In the genomic region with DNA sequence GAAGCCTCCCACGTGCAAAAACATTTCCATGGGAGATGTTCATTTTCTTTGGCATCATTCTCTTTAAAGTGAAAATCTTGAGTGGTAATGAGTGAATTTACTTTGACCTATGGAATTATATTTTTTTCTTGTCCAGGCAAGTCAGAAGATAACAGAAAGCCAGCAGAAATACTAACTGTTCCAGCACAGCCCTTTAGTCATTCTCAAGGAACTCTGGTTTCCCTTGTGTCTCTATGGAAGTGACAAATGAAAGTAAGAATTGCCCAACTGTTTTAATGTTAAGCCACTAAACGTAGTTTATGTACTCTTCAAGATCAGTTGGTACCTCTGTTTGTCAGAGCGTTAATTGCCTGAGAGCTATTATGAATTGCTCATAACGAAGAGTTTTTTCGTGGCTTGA, we compare ENCODE assay signal across 20 cellular contexts.
A peak's percentile ranks its signal among the peaks of the same experiment; 100 is the strongest.
DNase-seq lines count a peak whose midpoint lies in the region; ATAC-seq and TF ChIP-seq lines count a peak whose summit lies in the region.
"Had no signal": no experiment of that assay in that cellular context is flagged by ENCODE, and none has a peak within 500 bp of the region (broad histone marks: within the 10 kb centered on the region; RNA-seq: fewer than 3 reads in every experiment).

No MANE protein-coding gene starts in this region.

- H3K27me3 ChIP-seq in breast epithelium (no peaks in the 10 kb centered on the region), smooth muscle cell (ENCODE audit: low read depth) (no peaks in the 10 kb centered on the region)
- H3K27me3 ChIP-seq: BLaER1 treated with 17β-estradiol and CSF1 and Interleukin-3, amounts not matched to agents 10 nM and 100 nM had no signal

- no peaks in the 10 kb centered on the region for H3K9me3 Mint-ChIP-seq in MCF 10A (ENCODE audit: unreplicated experiment)
- peaks cover 0 to 7% (median 0%) of the 10 kb centered on the region in 9 donors for H3K9me3 Mint-ChIP-seq in naive thymus-derived CD8-positive, alpha-beta T cell

- TF ChIP-seq CTCF in MCF 10A (IDR thresholded peaks at IDR 0.05; ENCODE audit: unreplicated experiment) (no peak), breast epithelium (IDR thresholded peaks at IDR 0.05) (no peak), epithelial cell of esophagus (IDR thresholded peaks at IDR 0.05; ENCODE audit: insufficient read depth, low read depth, low read length, missing control alignments) (no peak), fibroblast of villous mesenchyme (IDR thresholded peaks at IDR 0.05; ENCODE audit: insufficient read depth, low read depth, low read length) (no peak), smooth muscle cell (IDR thresholded peaks at IDR 0.05; ENCODE audit: borderline replicate concordance, insufficient read depth, poor library complexity, severe bottlenecking) (no peak)

- POLR2A ChIA-PET in MCF 10A (lab: Yijun Ruan, JAX), result no interaction called here
- POLR2A ChIA-PET in naive thymus-derived CD8-positive, alpha-beta T cell (lab: Charles Lee), result no interaction called here

- H4K20me1 ChIP-seq in smooth muscle cell (ENCODE audit: low read depth), result no peaks in the 10 kb centered on the region
- H4K20me1 ChIP-seq: BLaER1 treated with 17β-estradiol and CSF1 and Interleukin-3, amounts not matched to agents 10 nM and 100 nM had no signal

- H3K4me1 Mint-ChIP-seq in MCF 10A (ENCODE audit: insufficient read depth, unreplicated experiment), result no peaks in the 10 kb centered on the region
- no peaks in the 10 kb centered on the region for H3K4me1 Mint-ChIP-seq in naive thymus-derived CD8-positive, alpha-beta T cell

- H3K4me3 ChIP-seq in breast epithelium (no peak overlapping the region), epithelial cell of esophagus (ENCODE audit: low read length) (no peak overlapping the region), fibroblast of villous mesenchyme (ENCODE audit: low read depth, low read length) (no peak overlapping the region), smooth muscle cell (no peak overlapping the region)
- H3K4me3 ChIP-seq: BLaER1 treated with 17β-estradiol and CSF1 and Interleukin-3, amounts not matched to agents 10 nM and 100 nM; GM12878; K562 had no signal

- CTCF ChIA-PET in MCF 10A (lab: Yijun Ruan, JAX), result no interaction called here

- H3K27ac Mint-ChIP-seq in MCF 10A (ENCODE audit: low read depth, unreplicated experiment), result no peak overlapping the region
- no peak overlapping the region for H3K27ac Mint-ChIP-seq in naive thymus-derived CD8-positive, alpha-beta T cell

- H3K36me3 ChIP-seq in breast epithelium (no peaks in the 10 kb centered on the region), smooth muscle cell (ENCODE audit: low read depth) (no peaks in the 10 kb centered on the region)
- H3K36me3 ChIP-seq: BLaER1 treated with 17β-estradiol and CSF1 and Interleukin-3, amounts not matched to agents 10 nM and 100 nM had no signal

- no peaks in the 10 kb centered on the region for H3K79me2 ChIP-seq in smooth muscle cell (ENCODE audit: low read depth)

- ATAC-seq in naive thymus-derived CD8-positive, alpha-beta T cell, result no peak
- ATAC-seq: GM12878, K562 had no signal

- H2AFZ ChIP-seq in smooth muscle cell (ENCODE audit: low read depth), result peak overlapping the region; percentile 52

- peak; percentile 6 for DNase-seq in MCF 10A (ENCODE audit: unreplicated experiment)
- no peak for DNase-seq in breast epithelium (ENCODE audit: low spot score in 2 of 2)
- DNase-seq in epithelial cell of esophagus (ENCODE audit: low read depth), result peak; percentile 68
- DNase-seq in fibroblast of villous mesenchyme (ENCODE audit: low read depth), result peak; percentile 2
- DNase-seq in smooth muscle cell (lab: John Stamatoyannopoulos, UW; ENCODE audit: unreplicated experiment), result no peak
- DNase-seq in activated CD4-positive, alpha-beta T cell treated with anti-CD3 and anti-CD28 coated beads, Interleukin-2, amount 50 U/mL, for 4 hours, result no peak
- DNase-seq in NCI-H2196 treated with DMSO at 0.1 percent for 48 hours (lab: John Stamatoyannopoulos, UW; ENCODE audit: unreplicated experiment), result no peak
- no peak for DNase-seq in naive thymus-derived CD8-positive, alpha-beta T cell
- DNase-seq: GDM1, H7, NCI-H1436, NCI-H2029, NCI-H2171, NCI-H446 treated with DMSO at 0.1 percent for 48 hours, NCI-H748 treated with DMSO at 0.1 percent for 48 hours, RPMI8226 had no signal

- no peak overlapping the region for H3K9ac ChIP-seq in smooth muscle cell (ENCODE audit: low read depth)
- H3K9ac ChIP-seq: BLaER1 treated with 17β-estradiol and CSF1 and Interleukin-3, amounts not matched to agents 10 nM and 100 nM had no signal

- H3K36me3 Mint-ChIP-seq in MCF 10A (ENCODE audit: insufficient read depth, unreplicated experiment), result no peaks in the 10 kb centered on the region
- H3K36me3 Mint-ChIP-seq in naive thymus-derived CD8-positive, alpha-beta T cell, result no peaks in the 10 kb centered on the region

- intact Hi-C loops in MCF 10A (cut with micrococcal nuclease) (no loop called here), breast epithelium (cut with DNase I; ENCODE audit: low total_unique reads) (no loop called here)

- H3K27ac ChIP-seq in breast epithelium (no peak overlapping the region), smooth muscle cell (ENCODE audit: low read depth) (peak overlapping the region; percentile 67)
- H3K27ac ChIP-seq: 22Rv1; BLaER1 treated with 17β-estradiol and CSF1 and Interleukin-3, amounts not matched to agents 10 nM and 100 nM had no signal

- H3K9me3 ChIP-seq in breast epithelium (no peaks in the 10 kb centered on the region), smooth muscle cell (replicated peaks; ENCODE audit: low read depth) (no peaks in the 10 kb centered on the region)

- no peak overlapping the region for H3K4me3 Mint-ChIP-seq in MCF 10A (ENCODE audit: unreplicated experiment)
- no peak overlapping the region for H3K4me3 Mint-ChIP-seq in naive thymus-derived CD8-positive, alpha-beta T cell

- H3K4me1 ChIP-seq in breast epithelium (no peaks in the 10 kb centered on the region), smooth muscle cell (ENCODE audit: low read depth) (no peaks in the 10 kb centered on the region)

- BruUV-seq in MCF 10A (replicated peaks; lab: Mats Ljungman, UMichigan), result no TSS peak

- peaks cover 6% of the 10 kb centered on the region for H3F3A ChIP-seq in smooth muscle cell (ENCODE audit: low read depth)

- H3K27me3 Mint-ChIP-seq in MCF 10A (ENCODE audit: insufficient read depth, unreplicated experiment), result peaks cover 15% of the 10 kb centered on the region
- H3K27me3 Mint-ChIP-seq in naive thymus-derived CD8-positive, alpha-beta T cell, result peaks cover 2 to 26% (median 6%) of the 10 kb centered on the region in 5 donors

- WGBS in smooth muscle cell (ENCODE audit: low lambda C conversion rate), result 61% methylated on average over 5 of the region's 5 CpGs

- peak overlapping the region; percentile 75 for H3K4me2 ChIP-seq in smooth muscle cell
- H3K4me2 ChIP-seq: BLaER1 treated with 17β-estradiol and CSF1 and Interleukin-3, amounts not matched to agents 10 nM and 100 nM had no signal

- TF ChIP-seq POLR2A in breast epithelium (IDR thresholded peaks at IDR 0.05), result no peak

Comparison
In these comparisons a context has a peak if more than half of its experiments do, and no peak if none do; other contexts are left out.
1. DNase-seq: peak in MCF 10A (single experiment), epithelial cell of esophagus (single experiment) and fibroblast of villous mesenchyme (single experiment); none in breast epithelium (0 of 2), smooth muscle cell (single experiment), activated CD4-positive, alpha-beta T cell treated with anti-CD3 and anti-CD28 coated beads, Interleukin-2, amount 50 U/mL, for 4 hours (0 of 2), NCI-H2196 treated with DMSO at 0.1 percent for 48 hours (single experiment) and naive thymus-derived CD8-positive, alpha-beta T cell (0 of 10).